ENCODE assay signal across 26 cellular contexts in the genomic region with DNA sequence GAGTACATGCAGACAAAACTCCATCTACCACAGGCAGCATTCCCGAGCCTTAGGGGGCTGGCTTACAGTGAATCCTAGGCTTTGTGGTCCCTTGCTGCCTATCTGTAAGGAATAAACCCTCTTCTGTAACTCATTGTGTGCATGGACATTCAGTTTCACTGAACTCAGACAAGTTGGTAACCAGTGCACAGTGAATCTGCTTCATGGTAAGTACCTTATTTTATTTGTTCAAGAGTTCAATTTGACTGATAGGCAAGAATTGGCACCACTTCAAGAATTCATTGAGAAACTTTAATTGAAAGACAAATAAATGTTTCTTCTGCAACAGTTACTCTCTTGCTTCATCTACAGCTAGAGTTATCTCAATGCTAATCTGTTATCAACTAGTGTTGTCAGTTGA. TPM values are rescaled to one million over a fixed set of nuclear protein-coding genes. Genes with fewer than 3 reads are reported as not detected.
DNase-seq lines count a peak whose midpoint lies in the region; ATAC-seq, FAIRE-seq and TF ChIP-seq lines count a peak whose summit lies in the region.
"Had no signal": no experiment of that assay in that cellular context is flagged by ENCODE, and none has a peak within 500 bp of the region (broad histone marks: within the 10 kb centered on the region; RNA-seq: fewer than 3 reads in every experiment).

No MANE protein-coding gene starts in this region.

- in situ Hi-C loops in HepG2 (cut with HindIII; ENCODE audit: extremely low pct_ligation_motif_present, low pct_unique_long_range_greater_than_20kb) = no loop called here

- H3K9me3 ChIP-seq in right lobe of liver (no peaks in the 10 kb centered on the region), HepG2 (ENCODE audit: low read length) (no peaks in the 10 kb centered on the region), MM.1S (replicated peaks; ENCODE audit: insufficient read depth, low read length) (no peaks in the 10 kb centered on the region)
- H3K9me3 ChIP-seq: BE2C had no signal

- no peaks in the 10 kb centered on the region for H3K4me1 ChIP-seq in right lobe of liver
- H3K4me1 ChIP-seq in HepG2 (ENCODE audit: insufficient read depth, low read length) = no peaks in the 10 kb centered on the region
- no peaks in the 10 kb centered on the region for H3K4me1 ChIP-seq in MM.1S (ENCODE audit: low read length)
- H3K4me1 ChIP-seq: BE2C, BLaER1 had no signal

- H3K4me2 ChIP-seq in HepG2 (ENCODE audit: low read depth, low read length) (no peak overlapping the region), MM.1S (ENCODE audit: low read depth, low read length) (no peak overlapping the region)
- H3K4me2 ChIP-seq: BLaER1 had no signal

- DNase-seq in right lobe of liver (no peak), HepG2 (ENCODE audit: low spot score) (no peak), left lobe of liver (ENCODE audit: low spot score) (no peak), MM.1S (no peak), nucleus accumbens (lab: John Stamatoyannopoulos, UW) (no peak)
- DNase-seq: 8988T; ACHN; BE2C; C1 segment of cervical spinal cord; CD4-positive, alpha-beta memory T cell; CD4-positive, CD25-positive, alpha-beta regulatory T cell; CD8-positive, alpha-beta memory T cell; COR-L47; DMS 273 treated with DMSO at 0.1 percent for 48 hours; DMS153; DMS53; DMS79; DND-41; EL; GDM1 had no signal

- H3K4me3 ChIP-seq in right lobe of liver = no peak overlapping the region
- no peak overlapping the region for H3K4me3 ChIP-seq in HepG2 (replicated peaks in 1 of 3; ENCODE audit: insufficient read depth in 1 of 3, low read depth in 2 of 3, low read length in 3 of 3)
- no peak overlapping the region for H3K4me3 ChIP-seq in MM.1S (ENCODE audit: low read length)
- H3K4me3 ChIP-seq: BLaER1, GM12878 had no signal

- H3F3A ChIP-seq in MM.1S (ENCODE audit: insufficient read depth, low read length) = no peaks in the 10 kb centered on the region

- H3K79me2 ChIP-seq in HepG2 (ENCODE audit: insufficient read depth, low read length) (no peaks in the 10 kb centered on the region), MM.1S (ENCODE audit: low read length) (no peaks in the 10 kb centered on the region)

- H3K27me3 ChIP-seq in right lobe of liver = no peaks in the 10 kb centered on the region
- no peaks in the 10 kb centered on the region for H3K27me3 ChIP-seq in HepG2 (ENCODE audit: control insufficient read depth in 1 of 2, insufficient read depth in 2 of 2, low read length in 2 of 2)
- H3K27me3 ChIP-seq in MM.1S (replicated peaks; ENCODE audit: insufficient read depth, low read length) = no peaks in the 10 kb centered on the region
- H3K27me3 ChIP-seq: BE2C, BLaER1 had no signal

- H3K9ac ChIP-seq in HepG2 (ENCODE audit: insufficient read depth, low read depth, low read length) = no peak overlapping the region
- no peak overlapping the region for H3K9ac ChIP-seq in MM.1S (ENCODE audit: low read length)
- H3K9ac ChIP-seq: BLaER1 had no signal

- H2AFZ ChIP-seq in HepG2 (ENCODE audit: low read length) (no peak overlapping the region), MM.1S (ENCODE audit: low read length) (no peak overlapping the region)

- H3K36me3 ChIP-seq in right lobe of liver = no peaks in the 10 kb centered on the region
- H3K36me3 ChIP-seq in HepG2 (replicated peaks in 1 of 2; ENCODE audit: control insufficient read depth in 1 of 2, insufficient read depth in 2 of 2, low read length in 2 of 2) = no peaks in the 10 kb centered on the region
- no peaks in the 10 kb centered on the region for H3K36me3 ChIP-seq in MM.1S (replicated peaks; ENCODE audit: insufficient read depth, low read length)
- H3K36me3 ChIP-seq: BE2C, BLaER1 had no signal

- no TSS peak for BruUV-seq in HepG2 (replicated peaks; lab: Mats Ljungman, UMichigan)

- TF ChIP-seq EP300 in HepG2 (IDR thresholded peaks at IDR 0.05; ENCODE audit: low read depth in 2 of 2, low read length in 2 of 2) = no peak
- no peak for TF ChIP-seq EP300 in HepG2 (CRISPR knock-in tag; IDR thresholded peaks at IDR 0.05; ENCODE audit: borderline replicate concordance)

- no CpG with 5 or more reads among the region's 1 CpG for WGBS in right lobe of liver (ENCODE audit: insufficient coverage, low coverage, low lambda C conversion rate, missing lambda C conversion rate)
- WGBS in HepG2 (ENCODE audit: low lambda C conversion rate) = no CpG with 5 or more reads among the region's 1 CpG

- H3K9me2 ChIP-seq in MM.1S (replicated peaks; ENCODE audit: insufficient read depth, low read length) = no peaks in the 10 kb centered on the region

- intact Hi-C loops in right lobe of liver (cut with DNase I) = no loop called here
- intact Hi-C loops in HepG2 (cut with micrococcal nuclease; ENCODE audit: unreplicated experiment) = no loop called here

- H4K20me1 ChIP-seq in HepG2 (ENCODE audit: insufficient read depth, low read length) = no peaks in the 10 kb centered on the region
- H4K20me1 ChIP-seq in MM.1S (ENCODE audit: insufficient read depth, low read length) = no peaks in the 10 kb centered on the region
- H4K20me1 ChIP-seq: BLaER1 had no signal

- TF ChIP-seq POLR2A in right lobe of liver (IDR thresholded peaks at IDR 0.05) = no peak
- TF ChIP-seq POLR2A in HepG2 (IDR thresholded peaks at IDR 0.05; ENCODE audit: insufficient read depth in 1 of 2, low read depth in 2 of 2, low read length in 2 of 2) = no peak

- FAIRE-seq in HepG2 (lab: Jason Lieb, UNC) = no peak
- FAIRE-seq: A204.1, GM12878, GM12892, GM18507 had no signal

- ATAC-seq in right lobe of liver (peak; percentile 29 to 60 (median 48)), HepG2 (no peak), left lobe of liver (peak; percentile 49)
- ATAC-seq: GM12878 had no signal

- POLR2A ChIA-PET in HepG2 (lab: Yijun Ruan, JAX) = no interaction called here

- TF ChIP-seq CTCF in right lobe of liver (IDR thresholded peaks at IDR 0.05) (no peak), HepG2 (CRISPR knock-in tag; IDR thresholded peaks at IDR 0.05) (no peak), MM.1S (IDR thresholded peaks at IDR 0.05; ENCODE audit: low read length) (no peak)

- H3K27ac ChIP-seq in right lobe of liver = no peak overlapping the region
- no peak overlapping the region for H3K27ac ChIP-seq in HepG2 (ENCODE audit: extremely low read length, insufficient read depth, low read length)
- H3K27ac ChIP-seq in MM.1S (ENCODE audit: low read length) = no peak overlapping the region
- H3K27ac ChIP-seq: BLaER1 had no signal

- TF ChIP-seq RAD21 in HepG2 (CRISPR knock-in tag; IDR thresholded peaks at IDR 0.05) = no peak

- CTCF ChIA-PET in HepG2 (lab: Yijun Ruan, JAX; ENCODE audit: low intra/inter-chr PET ratio, low total read pairs) = no interaction called here

TF ChIP-seq in HepG2, 621 proteins besides CTCF, POLR2A, EP300 and RAD21:
- TF ChIP-seq PITX1 (CRISPR knock-in tag; IDR thresholded peaks at IDR 0.05) (no peak), PHF8 (CRISPR knock-in tag; IDR thresholded peaks at IDR 0.05) (no peak), NCOA5 (CRISPR knock-in tag; IDR thresholded peaks at IDR 0.05) (no peak), ZBTB14 (CRISPR knock-in tag; IDR thresholded peaks at IDR 0.05) (no peak), ZNF691 (CRISPR knock-in tag; IDR thresholded peaks at IDR 0.05; ENCODE audit: borderline replicate concordance, low read depth) (no peak), ZNF3 (CRISPR knock-in tag; IDR thresholded peaks at IDR 0.05) (no peak), ZNF230 (CRISPR knock-in tag; IDR thresholded peaks at IDR 0.05) (no peak), ZNF792 (CRISPR knock-in tag; IDR thresholded peaks at IDR 0.05) (no peak), DNMT1 (CRISPR knock-in tag; IDR thresholded peaks at IDR 0.05) (no peak), ZNF605 (CRISPR knock-in tag; IDR thresholded peaks at IDR 0.05) (no peak)

RNA-seq across cellular contexts. Expression of gene PRRG1, which starts 57.2 kb away (rescaled TPM):
- 1 to 10 TPM; 3.6 to 9.7 (median 6.5) TPM for total RNA-seq in right lobe of liver
- 4.5 and 5.0 TPM in 2 replicates for total RNA-seq in HepG2 (2016; rRNA removed; fragmentation: Illumina TruSeq; extraction: Trizol)
- total RNA-seq in HepG2 (2016; cell fraction: cytosol; rRNA removed; fragmentation: Illumina TruSeq; extraction: Trizol; ENCODE audit: low read depth) = 7.8 and 9.2 TPM in 2 replicates
- total RNA-seq in HepG2 (2016; cell fraction: insoluble cytoplasmic fraction; rRNA removed; fragmentation: Illumina TruSeq; extraction: Trizol) = 3.7 and 4.6 TPM in 2 replicates
- 2.1 and 2.2 TPM in 2 replicates for total RNA-seq in HepG2 (2016; cell fraction: membrane; rRNA removed; fragmentation: Illumina TruSeq; extraction: Trizol)
- total RNA-seq in HepG2 (2016; cell fraction: nucleus; rRNA removed; fragmentation: Illumina TruSeq; extraction: Trizol) = 9.7 and 10.0 TPM in 2 replicates
- polyA plus RNA-seq in HepG2 (2011; rRNA removed) = 7.2 and 11.0 TPM in 2 replicates
- polyA plus RNA-seq in HepG2 (2011; cell fraction: cytosol; rRNA removed) = 5.8 and 7.3 TPM in 2 replicates
- polyA plus RNA-seq in HepG2 (2011; cell fraction: nucleus; rRNA removed) = 5.5 and 6.6 TPM in 2 replicates
- polyA plus RNA-seq in HepG2 (2012) = 4.5 and 5.6 TPM in 2 replicates
- 0.36 and 0.37 TPM in 2 replicates for polyA plus RNA-seq in HepG2 (2016; cell fraction: cytosol; fragmentation: Illumina TruSeq; extraction: Trizol; ENCODE audit: low read depth)
- polyA plus RNA-seq in HepG2 (2016; cell fraction: insoluble cytoplasmic fraction; fragmentation: Illumina TruSeq; extraction: Trizol; ENCODE audit: low read depth) = 3.5 and 4.0 TPM in 2 replicates
- polyA plus RNA-seq in HepG2 (2016; cell fraction: membrane; fragmentation: Illumina TruSeq; extraction: Trizol; ENCODE audit: low read depth) = 0.66 and 1.3 TPM in 2 replicates
- 7.2 and 7.6 TPM in 2 replicates for polyA plus RNA-seq in HepG2 (2016; cell fraction: nucleus; fragmentation: Illumina TruSeq; extraction: Trizol; ENCODE audit: insufficient read depth, low read depth)
- 22.2 and 33.9 TPM in 2 replicates for polyA minus RNA-seq in HepG2 (2011; rRNA and poly(A)+ RNA removed; ENCODE audit: low replicate concordance)
- 6.5 and 9.2 TPM in 2 replicates for polyA minus RNA-seq in HepG2 (2011; cell fraction: cytosol; rRNA and poly(A)+ RNA removed)
- polyA minus RNA-seq in HepG2 (2011; cell fraction: nucleus; rRNA and poly(A)+ RNA removed) = 20.6 and 23.2 TPM in 2 replicates
- 6.3 TPM for total RNA-seq in left lobe of liver
- total RNA-seq: CD4-positive, alpha-beta memory T cell; CD4-positive, CD25-positive, alpha-beta regulatory T cell; CD8-positive, alpha-beta memory T cell; G401; GM12878 had no signal
- polyA plus RNA-seq: CD4-positive, alpha-beta memory T cell; CD4-positive, CD25-positive, alpha-beta regulatory T cell; CD8-positive, alpha-beta memory T cell; GM12878 had no signal
